Comparison of ENCODE assay signal across 8 cellular contexts in the genomic region with DNA sequence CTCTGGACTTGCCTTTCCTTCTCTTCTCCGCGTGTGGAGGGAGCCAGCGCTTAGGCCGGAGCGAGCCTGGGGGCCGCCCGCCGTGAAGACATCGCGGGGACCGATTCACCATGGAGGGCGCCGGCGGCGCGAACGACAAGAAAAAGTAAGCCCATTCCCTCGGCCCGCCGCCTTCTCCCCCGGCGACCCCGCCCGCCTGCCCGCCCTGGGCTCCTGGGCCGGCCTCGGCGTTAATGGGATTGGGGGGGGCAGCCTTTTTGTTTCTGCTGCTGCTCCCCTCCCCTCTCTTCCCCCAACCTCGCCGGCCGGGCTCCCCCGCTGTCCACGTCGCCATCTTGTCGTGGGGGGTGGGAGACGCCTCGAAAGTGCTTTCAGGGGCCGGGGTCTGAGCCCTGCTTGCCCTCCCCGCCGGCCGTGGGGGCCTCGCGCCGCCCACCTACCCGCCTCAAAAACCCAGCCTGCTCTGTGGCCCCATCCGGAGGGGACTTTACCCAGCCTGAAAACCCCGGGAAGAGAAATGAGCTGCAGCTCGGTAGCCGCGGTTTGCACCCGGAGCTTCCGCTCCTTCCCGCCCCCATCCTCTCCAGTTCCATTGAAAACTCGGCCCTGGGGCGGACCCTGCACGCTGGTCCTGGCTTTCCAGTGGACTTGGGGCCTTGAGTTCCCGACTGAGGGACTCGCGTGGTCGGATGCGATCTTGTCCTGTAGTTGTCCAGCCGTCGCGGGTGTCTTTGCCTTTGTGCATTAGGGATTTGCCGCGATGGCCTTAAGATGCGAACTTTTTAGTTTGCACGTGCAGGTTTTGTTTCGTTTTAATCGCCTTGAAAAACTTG. TPM values are rescaled to one million over a fixed set of nuclear protein-coding genes. Genes with fewer than 3 reads are reported as not detected.
A peak's percentile ranks its signal among the peaks of the same experiment; 100 is the strongest.
DNase-seq lines count a peak whose midpoint lies in the region.

No MANE protein-coding gene starts in this region.

- peak overlapping the region; percentile 93 for H3K27ac ChIP-seq in angular gyrus (ENCODE audit: low read depth, low read length)

- H3K4me3 ChIP-seq in H7 (ENCODE audit: insufficient read depth, low read depth, low read length): peak overlapping the region; percentile 89

- DNase-seq in DMS153 treated with DMSO at 0.1 percent for 48 hours (lab: John Stamatoyannopoulos, UW; ENCODE audit: unreplicated experiment) (peak; percentile 20), H7 (peak; percentile 79), NCI-H1092 (lab: John Stamatoyannopoulos, UW) (peak; percentile 70), T-helper 1 cell (peak; percentile 26 to 51 (median 34)), hepatic stellate cell (ENCODE audit: low spot score) (peak; percentile 47), retina (peak; percentile 93), middle frontal gyrus (ENCODE audit: extremely low spot score, low spot score) (no peak)

- H3K36me3 ChIP-seq in H7 (replicated peaks; ENCODE audit: control insufficient read depth, insufficient read depth, low read length): no peaks in the 10 kb centered on the region

- H3K27me3 ChIP-seq in H7 (ENCODE audit: control insufficient read depth, insufficient read depth, low read length): no peaks in the 10 kb centered on the region

RNA-seq across cellular contexts. Expression of gene HIF1A, which starts 0.6 kb away (rescaled TPM):
- 181 and 199 TPM in 2 replicates for total RNA-seq in H7 (2014; rRNA removed; shearing (Covaris generic))
